In the genomic region with DNA sequence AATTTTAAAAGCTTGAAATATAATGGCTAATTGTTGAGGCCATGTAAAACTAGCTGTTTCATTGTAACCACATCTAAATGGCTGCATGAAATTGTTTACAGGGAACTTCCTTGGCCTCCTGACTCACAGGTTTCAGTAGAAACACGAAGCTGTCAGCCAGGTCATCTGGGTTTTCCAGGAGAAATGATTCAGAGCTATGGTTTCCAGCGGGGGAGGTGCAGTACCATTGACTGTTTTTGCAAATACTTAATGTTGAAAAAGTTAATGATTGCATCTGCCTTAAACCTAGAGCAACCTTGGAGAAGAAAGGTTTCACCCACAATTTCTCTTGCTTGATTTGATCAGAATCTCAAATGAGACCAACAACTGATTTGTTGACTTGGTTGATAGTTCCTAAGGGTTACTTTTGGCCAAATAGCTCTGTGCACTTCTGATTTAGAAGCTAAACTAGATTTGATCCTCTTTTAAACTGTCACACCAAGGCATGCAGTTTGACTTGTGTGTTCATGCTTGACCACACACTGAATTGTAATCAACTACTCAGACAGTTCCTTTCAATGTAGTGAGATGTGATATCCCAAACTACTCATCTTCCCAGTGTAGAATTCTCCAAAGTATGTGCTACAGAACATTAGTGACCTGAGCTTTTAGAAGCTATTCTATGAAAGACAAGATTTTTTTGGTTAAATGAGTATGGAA, we compare ENCODE assay signal across 13 cellular contexts.
A peak's percentile ranks its signal among the peaks of the same experiment; 100 is the strongest.
DNase-seq lines count a peak whose midpoint lies in the region; ATAC-seq, FAIRE-seq and TF ChIP-seq lines count a peak whose summit lies in the region.
"Had no signal": no experiment of that assay in that cellular context is flagged by ENCODE, and none has a peak within 500 bp of the region (broad histone marks: within the 10 kb centered on the region; RNA-seq: fewer than 3 reads in every experiment).

No MANE protein-coding gene starts in this region.

- 0% methylated on average over 2 of the region's 2 CpGs for WGBS in mammary epithelial cell (ENCODE audit: low coverage, missing lambda C conversion rate)
- 56 to 68% methylated on average over 2 of the region's 2 CpGs for WGBS in heart right ventricle, 2 donors

- H3K27me3 ChIP-seq in mammary epithelial cell (ENCODE audit: insufficient read depth, low read length) = no peaks in the 10 kb centered on the region
- H3K27me3 ChIP-seq in heart right ventricle = no peaks in the 10 kb centered on the region
- H3K27me3 ChIP-seq: upper lobe of right lung had no signal

- no peak overlapping the region for H3K4me3 Mint-ChIP-seq in T-helper 2 cell treated with Interferon-gamma antibody and Interleukin-4, amounts not matched to agents 5 μg/mL and 100 μg/mL, for 36 hours

- no peak for TF ChIP-seq CTCF in mammary epithelial cell (conservative IDR thresholded peaks at IDR 0.05 in 1 of 2, IDR thresholded peaks at IDR 0.05 in 1 of 2; ENCODE audit: extremely low read depth in 1 of 2, insufficient read depth in 1 of 2, low read depth in 1 of 2, low read length in 2 of 2)
- TF ChIP-seq CTCF in retinal pigment epithelial cell (conservative IDR thresholded peaks at IDR 0.05; ENCODE audit: low read depth, low read length) = no peak
- TF ChIP-seq CTCF in heart right ventricle (IDR thresholded peaks at IDR 0.05) = no peak

- no peaks in the 10 kb centered on the region for H3K36me3 ChIP-seq in mammary epithelial cell (ENCODE audit: insufficient read depth, low read length)
- no peaks in the 10 kb centered on the region for H3K36me3 ChIP-seq in heart right ventricle
- H3K36me3 ChIP-seq: upper lobe of right lung had no signal

- H3K9ac ChIP-seq in mammary epithelial cell (ENCODE audit: insufficient read depth, low read length) = no peak overlapping the region

- H3K4me2 ChIP-seq in mammary epithelial cell (ENCODE audit: insufficient read depth, low read depth, low read length) = peak overlapping the region; percentile 54

- no peaks in the 10 kb centered on the region for H4K20me1 ChIP-seq in mammary epithelial cell (ENCODE audit: insufficient read depth, low read length)

- H3K27ac Mint-ChIP-seq in T-helper 2 cell treated with Interferon-gamma antibody and Interleukin-4, amounts not matched to agents 5 μg/mL and 100 μg/mL, for 36 hours = no peak overlapping the region

- dilution Hi-C loops in mammary epithelial cell (cut with HindIII; ENCODE audit: low sequenced_read_pairs) = no loop called here

- H3K27me3 Mint-ChIP-seq in T-helper 2 cell treated with Interferon-gamma antibody and Interleukin-4, amounts not matched to agents 5 μg/mL and 100 μg/mL, for 36 hours (ENCODE audit: low read depth) = no peaks in the 10 kb centered on the region

- H3K27ac ChIP-seq in mammary epithelial cell (ENCODE audit: insufficient read depth, low read depth, low read length) (peak overlapping the region; percentile 91), heart right ventricle (no peak overlapping the region)
- H3K27ac ChIP-seq: upper lobe of right lung, VCaP had no signal

- no peak for TF ChIP-seq POLR2A in GM12891 (IDR thresholded peaks at IDR 0.05; ENCODE audit: low read depth, low read length)

- intact Hi-C loops in mammary epithelial cell (cut with micrococcal nuclease) (no loop called here), heart right ventricle (cut with DNase I) (no loop called here)

- H3K9me3 Mint-ChIP-seq in T-helper 2 cell treated with Interferon-gamma antibody and Interleukin-4, amounts not matched to agents 5 μg/mL and 100 μg/mL, for 36 hours = peaks cover 8% of the 10 kb centered on the region

- H2AFZ ChIP-seq in mammary epithelial cell (ENCODE audit: low read depth, low read length) = peak overlapping the region; percentile 56

- peak; percentile 63 for ATAC-seq in HG03159 (IDR thresholded peaks at IDR 0.05; ENCODE audit: unreplicated experiment)
- ATAC-seq in heart right ventricle = no peak
- ATAC-seq in HG02678 (IDR thresholded peaks at IDR 0.05; ENCODE audit: unreplicated experiment) = no peak
- ATAC-seq: upper lobe of right lung had no signal

- H3K4me1 ChIP-seq in mammary epithelial cell (ENCODE audit: insufficient read depth, low read length) (peaks cover 19% of the 10 kb centered on the region), heart right ventricle (no peaks in the 10 kb centered on the region)
- H3K4me1 ChIP-seq: upper lobe of right lung had no signal

- no peaks in the 10 kb centered on the region for H3K36me3 Mint-ChIP-seq in T-helper 2 cell treated with Interferon-gamma antibody and Interleukin-4, amounts not matched to agents 5 μg/mL and 100 μg/mL, for 36 hours (ENCODE audit: low read depth)

- peaks cover 2% of the 10 kb centered on the region for H3K4me1 Mint-ChIP-seq in T-helper 2 cell treated with Interferon-gamma antibody and Interleukin-4, amounts not matched to agents 5 μg/mL and 100 μg/mL, for 36 hours (ENCODE audit: low read depth)

- in situ Hi-C loops in mammary epithelial cell (cut with MboI; ENCODE audit: low sequenced_read_pairs in 2 of 2) = no loop called here

- no peaks in the 10 kb centered on the region for H3K9me3 ChIP-seq in mammary epithelial cell (replicated peaks; ENCODE audit: insufficient read depth, low read length)
- H3K9me3 ChIP-seq in heart right ventricle = no peaks in the 10 kb centered on the region
- H3K9me3 ChIP-seq: upper lobe of right lung had no signal

- FAIRE-seq in GM12891 (lab: Jason Lieb, UNC) = no peak

- CTCF ChIA-PET in mammary epithelial cell (lab: Charles Lee; ENCODE audit: low non-redundant PET) = interaction anchor here (0.6 to 0.8 kb wide), 2 partner anchors 230 to 898 kb away, joined by 6 to 10 read pairs; no protein-coding TSS in a partner anchor

- BruUV-seq in mammary epithelial cell (replicated peaks; lab: Mats Ljungman, UMichigan) = no TSS peak

- no peak overlapping the region for H3K4me3 ChIP-seq in mammary epithelial cell (replicated peaks in 1 of 3; ENCODE audit: insufficient read depth in 1 of 3, low read depth in 2 of 3, low read length in 3 of 3)
- no peak overlapping the region for H3K4me3 ChIP-seq in retinal pigment epithelial cell (ENCODE audit: low read length)
- H3K4me3 ChIP-seq in heart right ventricle = no peak overlapping the region
- H3K4me3 ChIP-seq: upper lobe of right lung had no signal

- peak; percentile 68 for DNase-seq in T-helper 2 cell treated with Interferon-gamma antibody and Interleukin-4, amounts not matched to agents 5 μg/mL and 100 μg/mL, for 36 hours (ENCODE audit: low spot score)
- DNase-seq in T-helper 2 cell (no peak), mammary epithelial cell (peak; percentile 98), retinal pigment epithelial cell (ENCODE audit: low read depth) (peak; percentile 54), heart right ventricle (no peak), GM12891 (ENCODE audit: insufficient read length, low spot score) (no peak)
- DNase-seq: left cardiac atrium; NCI-H2029 treated with DMSO at 0.1 percent for 48 hours; stimulated activated CD4-positive, alpha-beta T cell treated with anti-CD3 and anti-CD28 coated beads, Interleukin-12 subunit alpha, Interleukin-12 subunit beta, amount 100 ng/mL, for 4 hours; upper lobe of right lung had no signal

- H3K79me2 ChIP-seq in mammary epithelial cell (ENCODE audit: insufficient read depth, low read length) = no peaks in the 10 kb centered on the region

TF ChIP-seq in GM12891, 5 proteins besides CTCF, POLR2A, EP300 and RAD21:
- no peak for TF ChIP-seq SPI1 (IDR thresholded peaks at IDR 0.05; ENCODE audit: low read depth, low read length)
- TF ChIP-seq POU2F2 (IDR thresholded peaks at IDR 0.05; ENCODE audit: low read depth, low read length) = no peak
- no peak for TF ChIP-seq TAF1 (IDR thresholded peaks at IDR 0.05; ENCODE audit: low read depth, low read length)
- TF ChIP-seq PAX5 (IDR thresholded peaks at IDR 0.05; ENCODE audit: insufficient read depth, low read length, severe bottlenecking) = no peak
- no peak for TF ChIP-seq POLR2AphosphoS5 (IDR thresholded peaks at IDR 0.05; ENCODE audit: low read depth, low read length)

Comparison
In these comparisons a context has a peak if more than half of its experiments do, and no peak if none do; other contexts are left out.
1. DNase-seq: peak in T-helper 2 cell treated with Interferon-gamma antibody and Interleukin-4, amounts not matched to agents 5 μg/mL and 100 μg/mL, for 36 hours (single experiment), mammary epithelial cell (single experiment) and retinal pigment epithelial cell (single experiment); none in T-helper 2 cell (0 of 5), heart right ventricle (0 of 2) and GM12891 (single experiment).